In genomic region chr12:66168410-66168809, GRCh38 we compare ENCODE assay signal across 8 cellular contexts. TPM values are rescaled to one million over a fixed set of nuclear protein-coding genes. Genes with fewer than 3 reads are reported as not detected.
A peak's percentile ranks its signal among the peaks of the same experiment; 100 is the strongest.
DNase-seq lines count a peak whose midpoint lies in the region; TF ChIP-seq lines count a peak whose summit lies in the region.

No MANE protein-coding gene starts in this region.

- H3K4me1 ChIP-seq in Caco-2 (no peaks in the 10 kb centered on the region), neutrophil (ENCODE audit: control insufficient read depth in 1 of 2, insufficient read depth in 1 of 2, low read depth in 1 of 2, low read length in 1 of 2) (peaks cover 70 to 78% of the 10 kb centered on the region in 2 experiments)

- TF ChIP-seq CTCF in Caco-2 (IDR thresholded peaks at IDR 0.05; ENCODE audit: insufficient read depth in 1 of 2, low read depth in 1 of 2, low read length in 1 of 2, severe bottlenecking in 1 of 2, unreplicated experiment in 1 of 2) (no peak), coronary artery (IDR thresholded peaks at IDR 0.05) (no peak), neutrophil (IDR thresholded peaks at IDR 0.05) (no peak)

- H3K4me3 ChIP-seq in Caco-2 (ENCODE audit: low read depth, low read length), result peak overlapping the region; percentile 97
- H3K4me3 ChIP-seq in coronary artery, result peak overlapping the region; percentile 87
- peak overlapping the region; percentile 78 to 91 for H3K4me3 ChIP-seq in neutrophil (ENCODE audit: low read depth in 1 of 2, low read length in 1 of 2)

- CTCF ChIA-PET in Caco-2 (lab: Charles Lee), result interaction anchor here (1.4 to 2.3 kb wide), 5 partner anchors 14 to 134 kb away, joined by 7 to 16 read pairs (median 8); partner anchors contain the start of gene HELB

- H3K27ac ChIP-seq in coronary artery, result peak overlapping the region; percentile 92 to 99
- H3K27ac ChIP-seq in neutrophil, result peak overlapping the region; percentile 98

- H3K36me3 ChIP-seq in Caco-2 (ENCODE audit: control insufficient read depth, insufficient read depth, low read length) (no peaks in the 10 kb centered on the region), neutrophil (no peaks in the 10 kb centered on the region)

- intact Hi-C loops in Caco-2 (cut with micrococcal nuclease; ENCODE audit: unreplicated experiment), result no loop called here

- H3K36me3 Mint-ChIP-seq in Caco-2 (ENCODE audit: insufficient read depth, unreplicated experiment), result peaks cover 13% of the 10 kb centered on the region

- POLR2A ChIA-PET in Caco-2 (lab: Charles Lee), result interaction anchor here (1.0 to 2.0 kb wide), 2 partner anchors 23 to 38 kb away, joined by 4 to 19 read pairs; partner anchors contain the start of gene LLPH

- H3K9me3 ChIP-seq in Caco-2 (0 out of 2 replicates have a peak, but pooled peaks cover 5% of the 10 kb centered on the region), neutrophil (no peaks in the 10 kb centered on the region)

- BruUV-seq in Caco-2 (replicated peaks; lab: Mats Ljungman, UMichigan), result no TSS peak

- no peak overlapping the region for H3K27ac Mint-ChIP-seq in Caco-2 (ENCODE audit: unreplicated experiment)

- DNase-seq in Caco-2, result no peak
- peak; percentile 36 for DNase-seq in MV-4-11 (lab: John Stamatoyannopoulos, UW)
- no peak for DNase-seq in coronary artery (ENCODE audit: low spot score)
- no peak for DNase-seq in NK-92 (lab: John Stamatoyannopoulos, UW; ENCODE audit: unreplicated experiment)
- DNase-seq in activated CD4-positive, alpha-beta T cell treated with anti-CD3 and anti-CD28 coated beads, Interleukin-2, amount 50 U/mL, for 1 hour, result no peak
- no peak for DNase-seq in GM03348 (ENCODE audit: low spot score)
- no peak for DNase-seq in NCI-H748 (lab: John Stamatoyannopoulos, UW; ENCODE audit: unreplicated experiment)

- H3K4me3 Mint-ChIP-seq in Caco-2 (ENCODE audit: unreplicated experiment), result peak overlapping the region; percentile 100

- H3K4me1 Mint-ChIP-seq in Caco-2 (ENCODE audit: low read depth, unreplicated experiment), result peaks cover 15% of the 10 kb centered on the region

- H3K27me3 Mint-ChIP-seq in Caco-2 (ENCODE audit: insufficient read depth, unreplicated experiment), result no peaks in the 10 kb centered on the region

- no peaks in the 10 kb centered on the region for H3K27me3 ChIP-seq in Caco-2 (replicated peaks; ENCODE audit: control insufficient read depth, insufficient read depth, low read length)
- H3K27me3 ChIP-seq in neutrophil, result no peaks in the 10 kb centered on the region

- no peaks in the 10 kb centered on the region for H3K9me3 Mint-ChIP-seq in Caco-2 (ENCODE audit: unreplicated experiment)

RNA-seq across cellular contexts. Expression of gene TMBIM4, which starts 1.4 kb away (rescaled TPM):
- total RNA-seq in Caco-2 (2022), result 51.5 and 60.3 TPM in 2 replicates

RNA-seq across cellular contexts. Expression of gene IRAK3, which starts 20.6 kb away (rescaled TPM):
- not detected in 2 replicates for total RNA-seq in Caco-2 (2022)

RNA-seq across cellular contexts. Expression of gene LLPH, which starts 37.9 kb away (rescaled TPM):
- 32.3 and 38.2 TPM in 2 replicates for total RNA-seq in Caco-2 (2022)
